In the genomic region with DNA sequence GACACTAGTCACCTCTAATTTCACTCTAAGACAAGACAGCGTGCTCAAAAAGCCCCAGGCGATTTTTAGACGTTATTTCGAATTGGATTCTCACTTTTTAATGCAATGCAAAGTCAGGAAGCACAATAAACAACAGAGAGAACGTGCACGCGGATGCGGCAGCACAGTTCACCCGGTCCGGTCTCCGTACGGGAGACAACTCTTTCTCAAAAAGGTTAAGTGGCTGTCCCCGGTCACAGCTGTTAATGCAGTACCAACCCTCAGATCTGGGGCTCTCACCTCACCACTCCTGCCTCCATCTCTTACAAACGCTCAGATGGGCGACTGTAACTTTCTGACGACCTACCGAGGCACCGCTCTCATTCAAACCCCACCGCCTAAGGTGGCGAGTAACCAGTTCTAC, we compare ENCODE assay signal across 7 cellular contexts. TPM values are rescaled to one million over a fixed set of nuclear protein-coding genes. Genes with fewer than 3 reads are reported as not detected.
DNase-seq lines count a peak whose midpoint lies in the region; ATAC-seq, FAIRE-seq and TF ChIP-seq lines count a peak whose summit lies in the region.

No MANE protein-coding gene starts in this region.

- peak; percentile 8 for DNase-seq in GM12891 (ENCODE audit: insufficient read length, low spot score)
- peak; percentile 2 for DNase-seq in activated T-helper 1 cell treated with Interleukin-2 at 50 U/mL for 16 hours (ENCODE audit: low read depth)
- peak in 1 of 2 donors; percentile 84 for DNase-seq in stimulated activated effector memory CD8-positive, alpha-beta T cell treated with anti-CD3 and anti-CD28 coated beads, Interleukin-12 subunit alpha, Interleukin-12 subunit beta, amount 100 ng/mL, for 72 hours (ENCODE audit: low spot score in 2 of 2)
- DNase-seq in NCI-H1436 treated with DMSO at 0.1 percent for 48 hours (lab: John Stamatoyannopoulos, UW) = no peak
- DNase-seq in D721Med (ENCODE audit: insufficient read length, low spot score) = no peak

- H3K36me3 Mint-ChIP-seq in stimulated activated effector memory CD8-positive, alpha-beta T cell treated with anti-CD3 and anti-CD28 coated beads, Interleukin-12 subunit alpha, Interleukin-12 subunit beta, amount 100 ng/mL, for 72 hours = peaks cover 43% of the 10 kb centered on the region

- no peaks in the 10 kb centered on the region for H3K9me3 Mint-ChIP-seq in stimulated activated effector memory CD8-positive, alpha-beta T cell treated with anti-CD3 and anti-CD28 coated beads, Interleukin-12 subunit alpha, Interleukin-12 subunit beta, amount 100 ng/mL, for 72 hours

- peaks cover 22% of the 10 kb centered on the region for H3K4me1 Mint-ChIP-seq in stimulated activated effector memory CD8-positive, alpha-beta T cell treated with anti-CD3 and anti-CD28 coated beads, Interleukin-12 subunit alpha, Interleukin-12 subunit beta, amount 100 ng/mL, for 72 hours

- no peak for TF ChIP-seq CTCF in D721Med (IDR thresholded peaks at IDR 0.05; ENCODE audit: insufficient read depth, missing control alignments)

- peak overlapping the region; percentile 77 for H3K4me3 ChIP-seq in iPS-11a (ENCODE audit: low read depth, low read length)

- H3K27ac Mint-ChIP-seq in stimulated activated effector memory CD8-positive, alpha-beta T cell treated with anti-CD3 and anti-CD28 coated beads, Interleukin-12 subunit alpha, Interleukin-12 subunit beta, amount 100 ng/mL, for 72 hours = peak overlapping the region; percentile 98

- H3K4me3 Mint-ChIP-seq in stimulated activated effector memory CD8-positive, alpha-beta T cell treated with anti-CD3 and anti-CD28 coated beads, Interleukin-12 subunit alpha, Interleukin-12 subunit beta, amount 100 ng/mL, for 72 hours = peak overlapping the region; percentile 98

- ATAC-seq in HG03025 (IDR thresholded peaks at IDR 0.05; ENCODE audit: low FRiP score, unreplicated experiment) = peak; percentile 1
- ATAC-seq in stimulated activated effector memory CD8-positive, alpha-beta T cell treated with anti-CD3 and anti-CD28 coated beads, Interleukin-12 subunit alpha, Interleukin-12 subunit beta, amount 100 ng/mL, for 72 hours = no peak

- TF ChIP-seq POLR2A in GM12891 (IDR thresholded peaks at IDR 0.05; ENCODE audit: low read depth, low read length) = no peak

- FAIRE-seq in GM12891 (lab: Jason Lieb, UNC) (no peak), D721Med (lab: Jason Lieb, UNC) (no peak)

TF ChIP-seq in GM12891, 5 proteins besides CTCF, POLR2A, EP300 and RAD21:
- TF ChIP-seq TAF1 (IDR thresholded peaks at IDR 0.05; ENCODE audit: low read depth, low read length) = no peak
- TF ChIP-seq POU2F2 (IDR thresholded peaks at IDR 0.05; ENCODE audit: low read depth, low read length) = peak; percentile 30; the same call in 1 of the 2 replicates
- no peak for TF ChIP-seq PAX5 (IDR thresholded peaks at IDR 0.05; ENCODE audit: insufficient read depth, low read length, severe bottlenecking)

RNA-seq across cellular contexts. Expression of a gene that starts 1.2 kb away (rescaled TPM):
- polyA plus RNA-seq in GM12891 (2012; ENCODE audit: low read depth, missing spikeins) = 84.8 TPM

RNA-seq across cellular contexts. Expression of a gene that starts 53.4 kb away (rescaled TPM):
- polyA plus RNA-seq in GM12891 (2012; ENCODE audit: low read depth, missing spikeins) = 0.17 TPM

Comparison
In these comparisons a context has a peak if more than half of its experiments do, and no peak if none do; other contexts are left out.
1. DNase-seq: peak in GM12891 (single experiment) and activated T-helper 1 cell treated with Interleukin-2 at 50 U/mL for 16 hours (single experiment); none in NCI-H1436 treated with DMSO at 0.1 percent for 48 hours (single experiment) and D721Med (single experiment).